In the genomic region with DNA sequence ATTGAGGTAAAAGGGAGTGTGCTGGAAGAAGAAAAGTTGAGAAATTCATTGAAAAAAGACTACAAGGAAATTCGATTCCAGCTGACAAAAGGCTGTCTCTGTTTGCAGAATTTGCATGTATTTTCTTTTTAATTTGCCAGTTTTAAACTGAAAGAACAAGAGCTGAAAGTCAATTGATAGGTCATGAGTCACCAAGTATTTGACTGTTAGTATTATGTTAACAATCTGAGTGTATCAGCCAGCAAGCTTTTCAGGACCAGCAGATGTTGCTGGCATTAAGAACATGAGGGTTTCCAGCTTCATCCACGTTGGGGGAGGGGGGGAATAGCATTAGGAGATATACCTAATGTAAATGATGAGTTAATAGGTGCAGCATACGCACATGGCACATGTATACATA, we compare ENCODE assay signal across 13 cellular contexts.
DNase-seq lines count a peak whose midpoint lies in the region; TF ChIP-seq lines count a peak whose summit lies in the region.
"Had no signal": no experiment of that assay in that cellular context is flagged by ENCODE, and none has a peak within 500 bp of the region (broad histone marks: within the 10 kb centered on the region; RNA-seq: fewer than 3 reads in every experiment).

No MANE protein-coding gene starts in this region.

- POLR2A ChIA-PET in BJ (lab: Charles Lee), result interaction anchor here (0.6 to 0.8 kb wide), 2 partner anchors 160 to 462 kb away, joined by 3 read pairs; no protein-coding TSS in a partner anchor

- TF ChIP-seq POLR2A in stomach (IDR thresholded peaks at IDR 0.05), result no peak

- CTCF ChIA-PET in BJ (lab: Yijun Ruan, JAX), result interaction anchor here (0.9 kb wide), 1 partner anchor 14 kb away, joined by 4 read pairs; no protein-coding TSS in a partner anchor

- H3K4me3 ChIP-seq in BJ (ENCODE audit: low read depth, low read length) (no peak overlapping the region), HUES64 (ENCODE audit: low read length) (no peak overlapping the region), astrocyte of the spinal cord (ENCODE audit: low read depth, low read length) (no peak overlapping the region), stomach (no peak overlapping the region)

- H3K4me1 ChIP-seq in HUES64 (ENCODE audit: insufficient read depth, low read length), result peaks cover 41% of the 10 kb centered on the region
- no peaks in the 10 kb centered on the region for H3K4me1 ChIP-seq in stomach

- H3K9me3 ChIP-seq in HUES64 (ENCODE audit: insufficient read depth, low read depth, low read length) (no peaks in the 10 kb centered on the region), stomach (no peaks in the 10 kb centered on the region)

- peak overlapping the region; percentile 59 for H3K27ac ChIP-seq in HUES64 (ENCODE audit: low read depth, low read length)
- no peak overlapping the region for H3K27ac ChIP-seq in stomach
- H3K27ac ChIP-seq: KMS-11 had no signal

- 38% methylated on average over 2 of the region's 3 CpGs for WGBS in HUES64
- 35 to 49% (median 42%) methylated on average over 3 of the region's 3 CpGs for WGBS in stomach, 5 donors

- DNase-seq in BJ (ENCODE audit: low read depth) (peak; percentile 63), astrocyte of the spinal cord (ENCODE audit: low read depth, low spot score) (peak; percentile 88), kidney tubule cell (ENCODE audit: low spot score) (peak; percentile 83), superior temporal gyrus (ENCODE audit: extremely low spot score) (no peak), stomach (no peak), T1000 (lab: John Stamatoyannopoulos, UW) (no peak)
- DNase-seq in stimulated activated CD8-positive, alpha-beta memory T cell treated with anti-CD3 and anti-CD28 coated beads, Interleukin-4, amount 100 ng/mL, for 48 hours, result no peak
- DNase-seq: activated CD8-positive, alpha-beta T cell treated with anti-CD3 and anti-CD28 coated beads, Interleukin-2, amount 10 ng/mL, durations not matched to agents 7 days and 5 days; CD8-positive, alpha-beta T cell; NCI-H510A; trophoblast cell had no signal

- in situ Hi-C loops in astrocyte of the spinal cord (cut with HindIII; ENCODE audit: low sequenced_read_pairs), result no loop called here

- H3K9ac ChIP-seq in HUES64 (ENCODE audit: low read depth, low read length), result no peak overlapping the region
- H3K9ac ChIP-seq: KMS-11 had no signal

- TF ChIP-seq CTCF in BJ (IDR thresholded peaks at IDR 0.05; ENCODE audit: insufficient read depth, low read depth, low read length) (no peak), astrocyte of the spinal cord (IDR thresholded peaks at IDR 0.05; ENCODE audit: low read depth, low read length) (no peak), stomach (IDR thresholded peaks at IDR 0.05) (no peak)

- intact Hi-C loops in stomach (cut with DNase I; ENCODE audit: low total_unique reads), result no loop called here

- no peak for TF ChIP-seq EP300 in stomach (IDR thresholded peaks at IDR 0.05)

- H3K27me3 ChIP-seq in BJ (ENCODE audit: control insufficient read depth, insufficient read depth, low read length) (no peaks in the 10 kb centered on the region), HUES64 (ENCODE audit: insufficient read depth, low read length) (no peaks in the 10 kb centered on the region), stomach (no peaks in the 10 kb centered on the region)

- no peaks in the 10 kb centered on the region for H3K36me3 ChIP-seq in BJ (ENCODE audit: control insufficient read depth, insufficient read depth, low read length)
- no peaks in the 10 kb centered on the region for H3K36me3 ChIP-seq in HUES64 (ENCODE audit: insufficient read depth, low read length)
- H3K36me3 ChIP-seq in stomach, result no peaks in the 10 kb centered on the region

Comparison
In these comparisons a context has a peak if more than half of its experiments do, and no peak if none do; other contexts are left out.
1. DNase-seq: peak in BJ (single experiment), astrocyte of the spinal cord (single experiment) and kidney tubule cell (single experiment); none in superior temporal gyrus (single experiment), stimulated activated CD8-positive, alpha-beta memory T cell treated with anti-CD3 and anti-CD28 coated beads, Interleukin-4, amount 100 ng/mL, for 48 hours (single experiment), stomach (single experiment) and T1000 (single experiment).